ENCODE assay signal across 1 cellular context in the genomic region with DNA sequence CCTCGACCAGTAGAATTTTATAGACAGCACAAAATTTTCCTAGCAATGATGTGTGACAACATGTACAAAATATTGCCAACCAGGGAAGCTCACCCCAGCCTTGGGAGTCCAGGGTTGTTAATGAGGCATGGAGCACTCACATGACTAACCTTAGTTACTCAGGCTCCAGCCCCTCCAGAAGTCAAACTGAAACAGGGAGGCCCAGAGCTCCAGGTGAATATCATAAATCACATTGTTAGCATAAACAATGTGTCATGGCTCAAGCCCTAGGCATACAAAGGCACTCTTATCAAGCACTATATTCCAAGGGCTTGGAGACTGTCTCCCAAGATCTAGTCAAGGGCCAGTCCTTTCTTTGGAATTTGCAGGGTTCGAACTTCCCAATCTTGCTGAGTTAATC.
TF ChIP-seq lines count a peak whose summit lies in the region.

No MANE protein-coding gene starts in this region.

TF ChIP-seq in endothelial cell of umbilical vein, 7 proteins besides CTCF, POLR2A, EP300 and RAD21:
- TF ChIP-seq GATA2 (IDR thresholded peaks at IDR 0.05; ENCODE audit: insufficient read depth, insufficient read length, low read depth, low read length) (no peak), JUN (IDR thresholded peaks at IDR 0.05; ENCODE audit: borderline replicate concordance, insufficient read depth, insufficient read length, low read depth) (no peak), POLR2AphosphoS5 (IDR thresholded peaks at IDR 0.05; ENCODE audit: insufficient read depth, low read depth, low read length) (no peak), MYC (IDR thresholded peaks at IDR 0.05; ENCODE audit: low read depth, low read length) (no peak), EZH2 (IDR thresholded peaks at IDR 0.05; ENCODE audit: borderline replicate concordance, low read depth, low read length, severe bottlenecking) (no peak), FOS (IDR thresholded peaks at IDR 0.05; ENCODE audit: borderline replicate concordance, insufficient read depth, low read length) (no peak)
- TF ChIP-seq, protein P1, sequence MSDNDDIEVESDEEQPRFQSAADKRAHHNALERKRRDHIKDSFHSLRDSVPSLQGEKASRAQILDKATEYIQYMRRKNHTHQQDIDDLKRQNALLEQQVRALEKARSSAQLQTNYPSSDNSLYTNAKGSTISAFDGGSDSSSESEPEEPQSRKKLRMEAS (IDR thresholded peaks at IDR 0.05; ENCODE audit: insufficient read depth, insufficient read length), result no peak
